In the genomic region with DNA sequence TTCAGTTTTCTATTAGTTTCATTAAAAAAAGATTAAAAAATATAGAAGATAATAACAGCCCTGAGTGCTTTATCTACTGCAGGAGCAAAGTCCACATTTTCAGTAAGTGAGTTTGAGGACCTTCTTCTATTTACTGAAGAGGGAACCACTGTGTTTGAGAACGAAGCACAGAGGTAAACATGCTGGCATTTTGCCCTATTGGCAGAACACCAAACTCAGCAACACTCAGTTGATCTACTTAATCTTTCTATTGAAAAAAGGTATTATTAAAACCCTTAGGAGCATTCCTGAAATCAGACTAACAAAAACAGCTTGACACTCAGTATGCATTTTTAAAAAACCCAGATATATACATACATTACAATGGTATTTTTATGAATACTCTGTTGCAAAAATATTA, we compare ENCODE assay signal across 28 cellular contexts.
DNase-seq lines count a peak whose midpoint lies in the region; TF ChIP-seq lines count a peak whose summit lies in the region.
"Had no signal": no experiment of that assay in that cellular context is flagged by ENCODE, and none has a peak within 500 bp of the region (broad histone marks: within the 10 kb centered on the region; RNA-seq: fewer than 3 reads in every experiment).

No MANE protein-coding gene starts in this region.

- DNase-seq in DMS 273 (lab: John Stamatoyannopoulos, UW; ENCODE audit: unreplicated experiment) (peak; percentile 54), DMS 273 treated with DMSO at 0.1 percent for 48 hours (lab: John Stamatoyannopoulos, UW) (no peak), NCI-H1092 treated with DMSO at 0.1 percent for 48 hours (lab: John Stamatoyannopoulos, UW) (peak; percentile 62), NCI-H510A treated with DMSO at 0.1 percent for 48 hours (lab: John Stamatoyannopoulos, UW) (peak; percentile 56), hepatocyte (ENCODE audit: low spot score) (peak; percentile 12), NCI-H187 treated with DMSO at 0.1 percent for 48 hours (lab: John Stamatoyannopoulos, UW) (no peak), posterior vena cava (ENCODE audit: low spot score) (no peak), globus pallidus (ENCODE audit: low spot score) (no peak)
- DNase-seq: 8988T; activated CD4-positive, alpha-beta T cell treated with anti-CD3 and anti-CD28 coated beads, Interleukin-2, amount 10 ng/mL, durations not matched to agents 24 days and 14 days; activated CD8-positive, alpha-beta memory T cell treated with anti-CD3 and anti-CD28 coated beads, Interleukin-2, amount 10 ng/mL, durations not matched to agents 7 days and 5 days; CD4-positive, alpha-beta T cell; DMS79; foreskin melanocyte; GM23248; immature natural killer cell; Kasumi-1; mesenchymal stem cell; NCI-H1436 treated with DMSO at 0.1 percent for 48 hours; stimulated activated CD8-positive, alpha-beta memory T cell treated with anti-CD3 and anti-CD28 coated beads, Interleukin-4, amount 100 ng/mL, for 48 hours; stomach; T-helper 2 cell; tibial artery had no signal

- H3K27me3 ChIP-seq in hepatocyte = no peaks in the 10 kb centered on the region
- H3K27me3 ChIP-seq: cardiac muscle cell, neutrophil, SJSA1, stomach, tibial artery had no signal

- no peaks in the 10 kb centered on the region for H3K36me3 ChIP-seq in hepatocyte (replicated peaks; ENCODE audit: insufficient read depth, low read depth)
- H3K36me3 ChIP-seq: cardiac muscle cell, neutrophil, prostate gland, SJSA1, stomach, tibial artery had no signal

- H3K27ac ChIP-seq in hepatocyte = no peak overlapping the region
- H3K27ac ChIP-seq: cardiac muscle cell, coronary artery, GM23248, neutrophil, prostate gland, SJSA1, stomach, tibial artery had no signal

- H3K79me2 ChIP-seq in hepatocyte = no peaks in the 10 kb centered on the region

- WGBS in hepatocyte (ENCODE audit: low lambda C conversion rate, missing lambda C conversion rate) = 18% methylated on average over 1 of the region's 1 CpG

- H3K9me2 ChIP-seq in hepatocyte (replicated peaks; ENCODE audit: insufficient read depth) = no peaks in the 10 kb centered on the region

- H3K4me2 ChIP-seq in hepatocyte = peak overlapping the region; percentile 14

- H3K4me1 ChIP-seq in hepatocyte (ENCODE audit: insufficient read depth) = peaks cover 5% of the 10 kb centered on the region
- H3K4me1 ChIP-seq: prostate gland, SJSA1, stomach, tibial artery had no signal

- intact Hi-C loops in posterior vena cava (cut with DNase I) = loop anchor here in 1 of 2 donors (1.0 kb wide), 1 partner anchor 39 kb away; no protein-coding TSS in a partner anchor

- H2AFZ ChIP-seq in hepatocyte = no peak overlapping the region
- H2AFZ ChIP-seq: GM23248 had no signal

- H3K4me3 ChIP-seq in hepatocyte = no peak overlapping the region
- H3K4me3 ChIP-seq: cardiac muscle cell, coronary artery, GM23248, prostate gland, SJSA1, stomach, tibial artery had no signal

- no peaks in the 10 kb centered on the region for H3K9me3 ChIP-seq in hepatocyte (ENCODE audit: low read depth)
- H3K9me3 ChIP-seq: neutrophil, prostate gland, SJSA1, stomach, tibial artery had no signal

- TF ChIP-seq CTCF in hepatocyte (IDR thresholded peaks at IDR 0.05; ENCODE audit: poor library complexity) = no peak

- no peaks in the 10 kb centered on the region for H4K20me1 ChIP-seq in hepatocyte (ENCODE audit: insufficient read depth, poor library complexity, severe bottlenecking)

Comparison
In these comparisons a context has a peak if more than half of its experiments do, and no peak if none do; other contexts are left out.
1. DNase-seq: peak in DMS 273 (single experiment), NCI-H1092 treated with DMSO at 0.1 percent for 48 hours (single experiment), NCI-H510A treated with DMSO at 0.1 percent for 48 hours (single experiment) and hepatocyte (single experiment); none in DMS 273 treated with DMSO at 0.1 percent for 48 hours (single experiment), NCI-H187 treated with DMSO at 0.1 percent for 48 hours (single experiment), posterior vena cava (single experiment) and globus pallidus (single experiment).